8 cellular contexts compared by ENCODE assay signal in the genomic region with DNA sequence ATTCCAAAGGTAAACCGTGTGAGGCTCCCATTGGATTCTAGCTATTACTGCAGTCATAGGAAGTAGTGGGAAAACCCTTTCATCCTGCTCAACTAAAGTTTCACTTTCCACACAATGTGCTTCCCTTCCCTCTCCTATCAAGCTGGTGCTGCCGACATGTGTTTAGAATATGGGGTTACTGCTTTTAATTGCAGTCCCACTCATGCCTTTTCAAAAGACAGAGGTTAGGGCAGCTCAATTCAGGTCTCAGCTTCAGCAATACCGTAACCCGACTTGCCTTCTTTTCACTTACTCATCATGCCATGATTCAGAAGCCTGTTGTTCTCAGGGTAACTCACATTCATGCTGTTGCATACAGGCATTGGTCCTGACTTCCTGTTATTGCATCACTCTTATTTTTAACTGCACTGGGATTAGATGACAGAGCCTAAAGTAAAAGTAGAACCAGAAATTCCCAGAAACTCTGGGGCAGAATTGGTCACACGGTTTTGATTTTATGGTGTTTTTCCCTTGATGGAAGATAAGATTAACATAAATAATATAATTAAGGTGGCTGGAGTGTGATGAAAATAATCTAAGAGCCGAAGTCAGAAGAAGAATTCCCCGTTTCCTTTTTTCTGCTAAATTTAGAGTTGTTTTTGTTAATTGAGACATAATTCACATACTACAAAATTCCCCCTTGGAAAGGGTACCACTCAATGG. TPM values are rescaled to one million over a fixed set of nuclear protein-coding genes. Genes with fewer than 3 reads are reported as not detected.
A peak's percentile ranks its signal among the peaks of the same experiment; 100 is the strongest.
DNase-seq lines count a peak whose midpoint lies in the region; ATAC-seq and TF ChIP-seq lines count a peak whose summit lies in the region.

No MANE protein-coding gene starts in this region.

- H3K9me3 ChIP-seq in left lung (no peaks in the 10 kb centered on the region), upper lobe of right lung (no peaks in the 10 kb centered on the region)

- H3K4me3 ChIP-seq in left lung (peak overlapping the region in 1 of 2 donors; percentile 0), upper lobe of right lung (peak overlapping the region; percentile 34)

- TF ChIP-seq CTCF in left lung (IDR thresholded peaks at IDR 0.05) (no peak), upper lobe of right lung (IDR thresholded peaks at IDR 0.05) (no peak), progenitor cell of endocrine pancreas (IDR thresholded peaks at IDR 0.05; ENCODE audit: unreplicated experiment) (no peak)

- H3K27me3 ChIP-seq in left lung (no peaks in the 10 kb centered on the region), upper lobe of right lung (no peaks in the 10 kb centered on the region)

- peaks cover 8% of the 10 kb centered on the region for H3K9me3 Mint-ChIP-seq in progenitor cell of endocrine pancreas (ENCODE audit: low read depth)

- no peaks in the 10 kb centered on the region for H3K27me3 Mint-ChIP-seq in progenitor cell of endocrine pancreas

- peaks cover 18% of the 10 kb centered on the region for H3K4me1 Mint-ChIP-seq in progenitor cell of endocrine pancreas (ENCODE audit: low read depth)

- H3K27ac ChIP-seq in left lung: peak overlapping the region; percentile 53 to 78
- peak overlapping the region; percentile 64 for H3K27ac ChIP-seq in upper lobe of right lung

- DNase-seq in GM04503 (ENCODE audit: low read depth) (peak; percentile 88), NOMO-1 treated with DMSO at 0.1 percent for 48 hours (lab: John Stamatoyannopoulos, UW; ENCODE audit: unreplicated experiment) (peak; percentile 81), brain pericyte (ENCODE audit: low read depth, low spot score) (peak; percentile 33), left lung (no peak), upper lobe of right lung (no peak), germinal center (ENCODE audit: low spot score) (no peak), progenitor cell of endocrine pancreas (ENCODE audit: low spot score, unreplicated experiment) (no peak)

- H3K36me3 ChIP-seq in left lung (no peaks in the 10 kb centered on the region), upper lobe of right lung (no peaks in the 10 kb centered on the region)

- H3K36me3 Mint-ChIP-seq in progenitor cell of endocrine pancreas (ENCODE audit: insufficient read depth): no peaks in the 10 kb centered on the region

- no peak overlapping the region for H3K27ac Mint-ChIP-seq in progenitor cell of endocrine pancreas

- H3K4me3 Mint-ChIP-seq in progenitor cell of endocrine pancreas (ENCODE audit: low read depth): no peak overlapping the region

- ATAC-seq in left lung (peak; percentile 85), upper lobe of right lung (peak; percentile 74), GM19324 (IDR thresholded peaks at IDR 0.05; ENCODE audit: low FRiP score, unreplicated experiment) (no peak)

- intact Hi-C loops in left lung (cut with DNase I) (no loop called here), upper lobe of right lung (cut with DNase I) (no loop called here)

- H3K4me1 ChIP-seq in left lung (peaks cover 0 to 41% of the 10 kb centered on the region in 2 donors), upper lobe of right lung (peaks cover 16% of the 10 kb centered on the region)

RNA-seq across cellular contexts. Expression of a gene that starts 45.7 kb away (rescaled TPM):
- total RNA-seq in left lung: 1 to 10 TPM; 2.4 to 4.2 TPM
- 3.5 TPM for total RNA-seq in upper lobe of right lung
- total RNA-seq in progenitor cell of endocrine pancreas: 0.53 and 0.69 TPM in 2 replicates

RNA-seq across cellular contexts. Expression of a gene that starts 52.6 kb away (rescaled TPM):
- total RNA-seq in left lung: under 1 TPM; 0.44 to 0.79 TPM
- total RNA-seq in upper lobe of right lung: 0.14 TPM
- 0.17 and 0.20 TPM in 2 replicates for total RNA-seq in progenitor cell of endocrine pancreas

RNA-seq across cellular contexts. Expression of a gene that starts 59.1 kb away (rescaled TPM):
- total RNA-seq in left lung: 10 to 100 TPM; 83.7 to 96.7 TPM
- total RNA-seq in upper lobe of right lung: 87.1 TPM
- 47.7 and 57.1 TPM in 2 replicates for total RNA-seq in progenitor cell of endocrine pancreas

Comparison
In these comparisons a context has a peak if more than half of its experiments do, and no peak if none do; other contexts are left out.
1. DNase-seq: peak in GM04503 (single experiment), NOMO-1 treated with DMSO at 0.1 percent for 48 hours (single experiment) and brain pericyte (single experiment); none in left lung (0 of 2), upper lobe of right lung (single experiment), germinal center (single experiment) and progenitor cell of endocrine pancreas (single experiment).